31 cellular contexts compared by ENCODE assay signal in the genomic region with DNA sequence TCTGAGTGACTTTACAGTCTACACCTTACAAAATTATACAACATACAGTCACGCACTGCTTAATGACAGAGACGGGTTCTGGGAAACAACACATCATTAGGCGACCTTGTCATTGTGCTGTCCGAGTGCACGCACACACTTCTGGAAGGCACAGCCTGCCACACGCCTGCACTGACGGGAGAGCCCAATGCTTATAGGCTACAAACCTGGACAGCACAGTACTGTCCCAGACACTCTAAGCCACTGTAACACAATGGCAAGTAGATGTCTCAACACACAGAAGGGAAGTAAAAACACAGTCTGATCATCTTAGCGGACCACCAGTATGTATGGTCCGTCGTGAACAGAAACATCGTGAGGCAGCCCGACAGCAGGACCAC.
"Had no signal": no experiment of that assay in that cellular context is flagged by ENCODE, and none has a peak within 500 bp of the region (broad histone marks: within the 10 kb centered on the region; RNA-seq: fewer than 3 reads in every experiment).

No MANE protein-coding gene starts in this region.

- ATAC-seq: activated CD8-positive, alpha-beta memory T cell treated with anti-CD3 and anti-CD28 coated beads, Interleukin-2, amount 10 ng/mL, durations not matched to agents 7 days and 5 days; activated naive CD8-positive, alpha-beta T cell treated with anti-CD3 and anti-CD28 coated beads, Interleukin-2, amount 50 U/mL, for 24 hours; PC-3; Right ventricle myocardium inferior had no signal

- H3K9me3 ChIP-seq: MG63, Peyer's patch had no signal

- H3K27ac ChIP-seq: brain microvascular endothelial cell, Peyer's patch, RWPE1, VCaP had no signal

- DNase-seq: activated CD4-positive, alpha-beta memory T cell treated with anti-CD3 and anti-CD28 coated beads, Interleukin-2, amount 10 ng/mL, durations not matched to agents 7 days and 5 days; activated CD4-positive, alpha-beta T cell treated with anti-CD3 and anti-CD28 coated beads for 1 hour; activated CD4-positive, alpha-beta T cell treated with anti-CD3 and anti-CD28 coated beads for 48 hours; activated CD4-positive, CD25-positive, alpha-beta regulatory T cell; activated CD8-positive, alpha-beta memory T cell treated with anti-CD3 and anti-CD28 coated beads for 24 hours; activated CD8-positive, alpha-beta memory T cell treated with anti-CD3 and anti-CD28 coated beads, Interleukin-2, amount 10 ng/mL, durations not matched to agents 7 days and 5 days; activated CD8-positive, alpha-beta memory T cell treated with anti-CD3 and anti-CD28 coated beads, Interleukin-2, amount 50 U/mL, for 48 hours; activated effector memory CD4-positive, alpha-beta T cell treated with Interleukin-2 at 50 U/mL for 16 hours; activated naive CD4-positive, alpha-beta T cell treated with anti-CD3 and anti-CD28 coated beads, Interleukin-2, amount 10 ng/mL, durations not matched to agents 7 days and 5 days; activated naive CD8-positive, alpha-beta T cell treated with anti-CD3 and anti-CD28 coated beads, Interleukin-2, amount 50 U/mL, for 24 hours; activated T-cell treated with anti-CD3 and anti-CD28 coated beads, Interleukin-2, amount 50 U/mL, for 48 hours; brain microvascular endothelial cell; central memory CD4-positive, alpha-beta T cell; Kasumi-1; KG1; MG63; NCI-H1092; NCI-H1436 treated with DMSO at 0.1 percent for 48 hours; NCI-H1694 treated with DMSO at 0.1 percent for 48 hours; NCI-H345; NCI-H524 treated with DMSO at 0.1 percent for 48 hours; PC-3; Peyer's patch; SW 1271; T-helper 1 cell; T-helper 2 cell; T-helper 9 cell had no signal

- H3K9me3 Mint-ChIP-seq: activated CD4-positive, alpha-beta memory T cell treated with anti-CD3 and anti-CD28 coated beads, Interleukin-2, amount 10 ng/mL, durations not matched to agents 7 days and 5 days; activated naive CD4-positive, alpha-beta T cell treated with anti-CD3 and anti-CD28 coated beads, Interleukin-2, amount 10 ng/mL, durations not matched to agents 7 days and 5 days; activated naive CD8-positive, alpha-beta T cell treated with anti-CD3 and anti-CD28 coated beads, Interleukin-2, amount 50 U/mL, for 24 hours had no signal

- H3K27me3 Mint-ChIP-seq: activated CD4-positive, alpha-beta memory T cell treated with anti-CD3 and anti-CD28 coated beads, Interleukin-2, amount 10 ng/mL, durations not matched to agents 7 days and 5 days; activated CD8-positive, alpha-beta memory T cell treated with anti-CD3 and anti-CD28 coated beads, Interleukin-2, amount 10 ng/mL, durations not matched to agents 7 days and 5 days; activated naive CD4-positive, alpha-beta T cell treated with anti-CD3 and anti-CD28 coated beads, Interleukin-2, amount 10 ng/mL, durations not matched to agents 7 days and 5 days; activated naive CD8-positive, alpha-beta T cell; activated naive CD8-positive, alpha-beta T cell treated with anti-CD3 and anti-CD28 coated beads, Interleukin-2, amount 50 U/mL, for 24 hours had no signal

- H3K4me1 ChIP-seq: Peyer's patch had no signal

- H3K27ac Mint-ChIP-seq: activated CD4-positive, alpha-beta memory T cell treated with anti-CD3 and anti-CD28 coated beads, Interleukin-2, amount 10 ng/mL, durations not matched to agents 7 days and 5 days; activated CD8-positive, alpha-beta memory T cell treated with anti-CD3 and anti-CD28 coated beads, Interleukin-2, amount 10 ng/mL, durations not matched to agents 7 days and 5 days; activated naive CD4-positive, alpha-beta T cell treated with anti-CD3 and anti-CD28 coated beads, Interleukin-2, amount 10 ng/mL, durations not matched to agents 7 days and 5 days; activated naive CD8-positive, alpha-beta T cell; activated naive CD8-positive, alpha-beta T cell treated with anti-CD3 and anti-CD28 coated beads, Interleukin-2, amount 50 U/mL, for 24 hours had no signal

- H3K4me3 ChIP-seq: MG63, Peyer's patch had no signal

- H3K36me3 Mint-ChIP-seq: activated naive CD8-positive, alpha-beta T cell had no signal

- H3K27me3 ChIP-seq: brain microvascular endothelial cell, MG63, Peyer's patch had no signal

- H3K4me3 Mint-ChIP-seq: activated CD4-positive, alpha-beta memory T cell treated with anti-CD3 and anti-CD28 coated beads, Interleukin-2, amount 10 ng/mL, durations not matched to agents 7 days and 5 days; activated CD8-positive, alpha-beta memory T cell treated with anti-CD3 and anti-CD28 coated beads, Interleukin-2, amount 10 ng/mL, durations not matched to agents 7 days and 5 days; activated naive CD4-positive, alpha-beta T cell treated with anti-CD3 and anti-CD28 coated beads, Interleukin-2, amount 10 ng/mL, durations not matched to agents 7 days and 5 days; activated naive CD8-positive, alpha-beta T cell; activated naive CD8-positive, alpha-beta T cell treated with anti-CD3 and anti-CD28 coated beads, Interleukin-2, amount 50 U/mL, for 24 hours had no signal
